In genomic region chr1:207925210-207925609, GRCh38 we compare ENCODE assay signal across 10 cellular contexts. TPM values are rescaled to one million over a fixed set of nuclear protein-coding genes. Genes with fewer than 3 reads are reported as not detected.
DNase-seq lines count a peak whose midpoint lies in the region; ATAC-seq and TF ChIP-seq lines count a peak whose summit lies in the region.
"Had no signal": no experiment of that assay in that cellular context is flagged by ENCODE, and none has a peak within 500 bp of the region (broad histone marks: within the 10 kb centered on the region; RNA-seq: fewer than 3 reads in every experiment).

No MANE protein-coding gene starts in this region.

- no peak for TF ChIP-seq POLR2A in body of pancreas (IDR thresholded peaks at IDR 0.05)
- no peak for TF ChIP-seq POLR2A in testis (IDR thresholded peaks at IDR 0.05)

- H3K27ac ChIP-seq in body of pancreas (no peak overlapping the region), testis (peak overlapping the region in 1 of 2 donors; percentile 65)

- H3K27me3 ChIP-seq in body of pancreas (no peaks in the 10 kb centered on the region), testis (no peaks in the 10 kb centered on the region)

- ATAC-seq in body of pancreas (peak; percentile 39), HG02970 (IDR thresholded peaks at IDR 0.05; ENCODE audit: low FRiP score, unreplicated experiment) (no peak), GM19455 (IDR thresholded peaks at IDR 0.05; ENCODE audit: unreplicated experiment) (no peak)

- in situ Hi-C loops in GM13977 (cut with MboI; ENCODE audit: low pct_unique_long_range_greater_than_20kb, low sequenced_read_pairs, unreplicated experiment): no loop called here

- no peaks in the 10 kb centered on the region for H3K4me1 ChIP-seq in body of pancreas
- H3K4me1 ChIP-seq in testis: peaks cover 17% of the 10 kb centered on the region

- H3K4me3 ChIP-seq in body of pancreas: no peak overlapping the region
- H3K4me3 ChIP-seq in testis: no peak overlapping the region

- WGBS in body of pancreas, 2 donors: 36 to 42% methylated on average over 7 to 8 of the region's 8 CpGs
- WGBS in testis, 2 donors: 38% methylated on average over 8 of the region's 8 CpGs

- no peak for TF ChIP-seq CTCF in body of pancreas (IDR thresholded peaks at IDR 0.05)
- no peak for TF ChIP-seq CTCF in testis (IDR thresholded peaks at IDR 0.05)
- TF ChIP-seq CTCF in GM13977 (IDR thresholded peaks at IDR 0.05; ENCODE audit: extremely low read depth, insufficient read depth, missing control alignments): no peak

- H3K9me3 ChIP-seq in body of pancreas (no peaks in the 10 kb centered on the region), testis (no peaks in the 10 kb centered on the region)

- intact Hi-C loops in body of pancreas (cut with DNase I): no loop called here
- intact Hi-C loops in testis (cut with DNase I; ENCODE audit: low total_unique reads): no loop called here

- DNase-seq in NCI-H2107 (lab: John Stamatoyannopoulos, UW) (peak; percentile 4), NCI-H2107 treated with DMSO at 0.1 percent for 48 hours (lab: John Stamatoyannopoulos, UW; ENCODE audit: unreplicated experiment) (no peak), body of pancreas (peak in 1 of 4 donors; percentile 26), iPS DF 19.7 (ENCODE audit: low read depth, low spot score) (peak; percentile 25), testis (peak; percentile 48), GM13977 (ENCODE audit: low spot score) (no peak)
- DNase-seq: activated naive CD4-positive, alpha-beta T cell treated with anti-CD3 and anti-CD28 coated beads, Interleukin-2, amount 50 U/mL, for 16 hours; stimulated activated CD4-positive, alpha-beta T cell treated with anti-CD3 and anti-CD28 coated beads, Interleukin-12 subunit alpha, Interleukin-12 subunit beta, amount 100 ng/mL, for 4 hours had no signal

- no peaks in the 10 kb centered on the region for H3K36me3 ChIP-seq in body of pancreas (replicated peaks in 1 of 2; ENCODE audit: insufficient read depth in 1 of 2, low read depth in 2 of 2)
- no peaks in the 10 kb centered on the region for H3K36me3 ChIP-seq in testis (ENCODE audit: low read depth, missing control alignments)

RNA-seq across cellular contexts. Expression of gene CD34, which starts 14.3 kb away (rescaled TPM):
- 10 to 100 TPM; 11.5 to 14.8 TPM for total RNA-seq in body of pancreas
- 10 to 100 TPM; 28.3 to 32.5 TPM for total RNA-seq in testis
- polyA plus RNA-seq in testis (ENCODE audit: insufficient read depth, low read depth, low replicate concordance): 70.7 TPM

Comparison
In these comparisons a context has a peak if more than half of its experiments do, and no peak if none do; other contexts are left out.
1. DNase-seq: peak in NCI-H2107 (single experiment), iPS DF 19.7 (single experiment) and testis (single experiment); none in NCI-H2107 treated with DMSO at 0.1 percent for 48 hours (single experiment) and GM13977 (single experiment).